In the genomic region with DNA sequence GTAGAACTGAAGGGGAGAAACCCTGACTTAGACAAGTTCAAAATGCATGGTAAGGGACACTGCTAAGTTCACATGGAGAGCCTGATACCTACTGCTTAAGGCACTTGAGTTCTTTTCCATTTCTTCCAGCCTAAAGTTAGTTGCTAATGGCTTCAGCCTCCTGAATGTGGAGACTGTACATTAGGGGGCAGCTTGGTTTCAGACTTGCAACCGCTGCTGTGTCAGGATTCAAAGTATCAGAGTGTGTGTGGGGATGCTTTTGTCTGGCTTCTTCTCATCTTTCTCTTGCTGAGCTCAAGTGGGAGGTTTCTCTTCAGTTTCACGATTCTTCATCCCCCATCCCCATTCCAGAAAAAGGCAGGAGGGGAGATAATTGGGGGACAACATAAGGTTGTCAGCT, we compare ENCODE assay signal across 12 cellular contexts. TPM values are rescaled to one million over a fixed set of nuclear protein-coding genes. Genes with fewer than 3 reads are reported as not detected.
DNase-seq lines count a peak whose midpoint lies in the region; ATAC-seq and TF ChIP-seq lines count a peak whose summit lies in the region.
"Had no signal": no experiment of that assay in that cellular context is flagged by ENCODE, and none has a peak within 500 bp of the region (broad histone marks: within the 10 kb centered on the region; RNA-seq: fewer than 3 reads in every experiment).

No MANE protein-coding gene starts in this region.

- no peak overlapping the region for H3K9ac ChIP-seq in neural cell (ENCODE audit: low read length)

- peak; percentile 67 for TF ChIP-seq RAD21 in neural cell (conservative IDR thresholded peaks at IDR 0.05)

- no peaks in the 10 kb centered on the region for H3K79me2 ChIP-seq in neural cell (replicated peaks; ENCODE audit: insufficient read depth, low read length)

- H3K27ac ChIP-seq in neural cell (ENCODE audit: low read length): no peak overlapping the region
- H3K27ac ChIP-seq: adrenal gland had no signal

- H3K27me3 ChIP-seq in GM06990 (replicated peaks; ENCODE audit: control insufficient read depth, insufficient read depth, low read length) (no peaks in the 10 kb centered on the region), neural cell (ENCODE audit: insufficient read depth, low read depth, low read length) (no peaks in the 10 kb centered on the region)
- H3K27me3 ChIP-seq: adrenal gland had no signal

- H3K4me2 ChIP-seq in neural cell (ENCODE audit: low read length): no peak overlapping the region

- no peak overlapping the region for H2AFZ ChIP-seq in neural cell (ENCODE audit: low read depth, low read length)

- no peaks in the 10 kb centered on the region for H3K9me2 ChIP-seq in neural cell (ENCODE audit: insufficient read depth, low read length)

- no peaks in the 10 kb centered on the region for H4K20me1 ChIP-seq in neural cell (ENCODE audit: insufficient read depth)

- H3K9me3 ChIP-seq in neural cell (ENCODE audit: low read length): no peaks in the 10 kb centered on the region
- H3K9me3 ChIP-seq: adrenal gland had no signal

- no peak for TF ChIP-seq EP300 in neural cell (conservative IDR thresholded peaks at IDR 0.05; ENCODE audit: poor library complexity, severe bottlenecking)

- no peak for ATAC-seq in HG03095 (IDR thresholded peaks at IDR 0.05; ENCODE audit: unreplicated experiment)
- no peak for ATAC-seq in HG02973 (IDR thresholded peaks at IDR 0.05; ENCODE audit: unreplicated experiment)
- ATAC-seq in HG03135 (IDR thresholded peaks at IDR 0.05; ENCODE audit: unreplicated experiment): no peak

- no peak for DNase-seq in GM06990 (ENCODE audit: extremely low read depth, insufficient read length)
- DNase-seq in HT-29 (ENCODE audit: low spot score): peak; percentile 52
- DNase-seq in cerebellum (ENCODE audit: low spot score): peak; percentile 67
- DNase-seq: adrenal gland, NCI-H2107 had no signal

- H3K36me3 ChIP-seq in GM06990 (ENCODE audit: control insufficient read depth, insufficient read depth, low read length) (no peaks in the 10 kb centered on the region), neural cell (ENCODE audit: insufficient read depth, low read length) (no peaks in the 10 kb centered on the region)
- H3K36me3 ChIP-seq: adrenal gland had no signal

- TF ChIP-seq CTCF in GM06990 (IDR thresholded peaks at IDR 0.05; ENCODE audit: insufficient read depth, low read length, poor library complexity, severe bottlenecking): peak; percentile 11
- peak; percentile 50 for TF ChIP-seq CTCF in neural cell (IDR thresholded peaks at IDR 0.05; ENCODE audit: poor library complexity, severe bottlenecking)

- H3K4me3 ChIP-seq in GM06990 (replicated peaks; ENCODE audit: low read depth, low read length): no peak overlapping the region
- H3K4me3 ChIP-seq in neural cell (ENCODE audit: low read length): no peak overlapping the region
- H3K4me3 ChIP-seq: adrenal gland had no signal

- no peaks in the 10 kb centered on the region for H3F3A ChIP-seq in neural cell (ENCODE audit: insufficient read depth, low read length, poor library complexity, severe bottlenecking)

TF ChIP-seq in neural cell, 6 proteins besides CTCF, POLR2A, EP300 and RAD21:
- TF ChIP-seq POLR2AphosphoS5 (IDR thresholded peaks at IDR 0.05) (no peak), SMC3 (conservative IDR thresholded peaks at IDR 0.05; ENCODE audit: poor library complexity) (peak; percentile 55)

RNA-seq across cellular contexts. Expression of a gene that starts 49.4 kb away (rescaled TPM):
- 7.4 and 10.4 TPM in 2 replicates for total RNA-seq in HT-29 (2014; rRNA removed; shearing (Covaris generic))
- 15.0 TPM for total RNA-seq in cerebellum
- polyA plus RNA-seq in neural cell: 1.9 TPM in 1 of 2 replicates, not detected in the other
- polyA minus RNA-seq in neural cell: not detected in 2 replicates
- total RNA-seq: Daoy; osteoblast; T-helper 1 cell treated with Interleukin-12 subunit alpha and Interleukin-12 subunit beta and Interleukin-4 antibody, amounts not matched to agents 30 ng/mL and 1 ng/mL, for 36 hours had no signal
